In genomic region chrX:39528161-39528560, GRCh38 we compare ENCODE assay signal across 20 cellular contexts.
"Had no signal": no experiment of that assay in that cellular context is flagged by ENCODE, and none has a peak within 500 bp of the region (broad histone marks: within the 10 kb centered on the region; RNA-seq: fewer than 3 reads in every experiment).

No MANE protein-coding gene starts in this region.

- DNase-seq: activated B cell treated with CpG ODN at 0.5 μM for 24 hours; activated CD4-positive, alpha-beta T cell treated with anti-CD3 and anti-CD28 coated beads for 1 hour; activated CD4-positive, alpha-beta T cell treated with anti-CD3 and anti-CD28 coated beads, Interleukin-2, amount 10 ng/mL, durations not matched to agents 24 days and 14 days; activated CD4-positive, alpha-beta T cell treated with anti-CD3 and anti-CD28 coated beads, Interleukin-2, amount 50 U/mL, for 48 hours; activated CD8-positive, alpha-beta memory T cell treated with anti-CD3 and anti-CD28 coated beads, Interleukin-2, amount 10 ng/mL, durations not matched to agents 7 days and 5 days; activated effector memory CD4-positive, alpha-beta T cell treated with anti-CD3 and anti-CD28 coated beads, Interleukin-2, amount 50 U/mL, for 16 hours; activated naive CD4-positive, alpha-beta T cell treated with Interleukin-2 at 50 U/mL for 16 hours; activated naive CD8-positive, alpha-beta T cell treated with anti-CD3 and anti-CD28 coated beads, Interleukin-2, amount 50 U/mL, for 24 hours; activated T-cell treated with anti-CD3 and anti-CD28 coated beads, Interleukin-2, amount 50 U/mL, for 4 hours; amniotic stem cell; body of pancreas; KG1; NCI-H1048; NCI-H1417; NCI-H1930; NCI-H2107; NCI-H526; PC-3; T-helper 17 cell; T-helper 9 cell had no signal
